8 cellular contexts compared by ENCODE assay signal in the genomic region with DNA sequence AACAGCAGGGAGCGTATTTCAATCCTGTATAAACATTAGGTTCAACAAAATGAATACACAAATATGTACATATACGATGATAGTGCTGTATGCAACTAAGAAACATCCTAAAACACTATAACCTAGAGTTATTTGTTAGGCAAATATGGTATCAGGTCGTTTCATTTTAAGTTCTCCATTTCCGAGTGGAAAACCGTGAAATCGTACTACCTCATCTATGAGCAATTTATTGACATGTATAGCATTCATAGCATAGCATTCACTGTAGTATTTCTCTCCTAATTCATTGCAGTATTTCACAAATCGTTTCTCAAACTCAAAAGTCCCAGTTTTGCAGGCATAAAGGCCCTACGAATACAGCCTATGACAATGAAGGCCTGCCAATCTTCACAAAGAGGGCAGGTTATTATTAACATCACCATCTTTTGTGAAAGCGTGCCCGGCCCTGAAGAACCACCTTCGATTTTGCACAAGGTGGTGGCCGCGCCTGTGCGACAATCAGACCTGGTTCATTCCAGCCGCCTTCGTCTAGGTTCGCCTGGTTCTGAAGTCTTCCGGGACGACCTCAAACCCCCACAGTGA. TPM values are rescaled to one million over a fixed set of nuclear protein-coding genes. Genes with fewer than 3 reads are reported as not detected.
DNase-seq lines count a peak whose midpoint lies in the region; ATAC-seq, FAIRE-seq and TF ChIP-seq lines count a peak whose summit lies in the region.

No MANE protein-coding gene starts in this region.

- FAIRE-seq in endothelial cell of umbilical vein (lab: Jason Lieb, UNC): no peak

- peaks cover 38% of the 10 kb centered on the region for H3K79me2 ChIP-seq in endothelial cell of umbilical vein (ENCODE audit: control insufficient read depth, insufficient read depth, low read length)
- H3K79me2 ChIP-seq in neural progenitor cell (ENCODE audit: low read depth): peaks cover 56% of the 10 kb centered on the region

- intact Hi-C loops in endothelial cell of umbilical vein (cut with micrococcal nuclease): loop anchor here (2.0 kb wide), 1 partner anchor 41 kb away; no protein-coding TSS in a partner anchor

- H3K9ac ChIP-seq in endothelial cell of umbilical vein (replicated peaks; ENCODE audit: extremely low read depth, insufficient read depth, low read length) (peak overlapping the region; percentile 76), neural progenitor cell (peak overlapping the region; percentile 67)

- no peaks in the 10 kb centered on the region for H3K9me3 Mint-ChIP-seq in activated T-cell treated with anti-CD3 and anti-CD28 coated beads, Interleukin-2, amount 50 U/mL, for 24 hours
- H3K9me3 Mint-ChIP-seq in neural progenitor cell: no peaks in the 10 kb centered on the region

- H3K4me1 ChIP-seq in endothelial cell of umbilical vein (ENCODE audit: control insufficient read depth, extremely low read depth, insufficient read depth, low read length): peaks cover 22% of the 10 kb centered on the region
- H3K4me1 ChIP-seq in neural progenitor cell: peaks cover 20% of the 10 kb centered on the region

- H3K36me3 ChIP-seq in endothelial cell of umbilical vein (ENCODE audit: control insufficient read depth in 2 of 2, extremely low read depth in 1 of 2, insufficient read depth in 2 of 2, low read length in 2 of 2) (peaks cover 2 to 3% of the 10 kb centered on the region in 2 experiments), neural progenitor cell (peaks cover 2% of the 10 kb centered on the region)

- H3K27me3 Mint-ChIP-seq in activated T-cell treated with anti-CD3 and anti-CD28 coated beads, Interleukin-2, amount 50 U/mL, for 24 hours: no peaks in the 10 kb centered on the region
- no peaks in the 10 kb centered on the region for H3K27me3 Mint-ChIP-seq in neural progenitor cell (ENCODE audit: insufficient read depth, low read depth)

- peaks cover 54% of the 10 kb centered on the region for H3K36me3 Mint-ChIP-seq in activated T-cell treated with anti-CD3 and anti-CD28 coated beads, Interleukin-2, amount 50 U/mL, for 24 hours (ENCODE audit: low read depth)
- H3K36me3 Mint-ChIP-seq in neural progenitor cell: peaks cover 16% of the 10 kb centered on the region

- H3K27ac ChIP-seq in endothelial cell of umbilical vein (ENCODE audit: insufficient read depth, low read depth, low read length) (peak overlapping the region; percentile 68), neural progenitor cell (peak overlapping the region; percentile 74)

- H4K20me1 ChIP-seq in endothelial cell of umbilical vein (replicated peaks; ENCODE audit: control insufficient read depth, extremely low read depth, insufficient read depth, low read length) (no peaks in the 10 kb centered on the region), neural progenitor cell (ENCODE audit: low read depth) (peaks cover 17% of the 10 kb centered on the region)

- H2AFZ ChIP-seq in endothelial cell of umbilical vein (ENCODE audit: low read depth, low read length) (peak overlapping the region; percentile 92), neural progenitor cell (replicated peaks) (peak overlapping the region; percentile 93)

- H3K4me2 ChIP-seq in endothelial cell of umbilical vein (ENCODE audit: insufficient read depth, low read length) (peak overlapping the region; percentile 93), neural progenitor cell (peak overlapping the region; percentile 91)

- H3K9me1 ChIP-seq in endothelial cell of umbilical vein (replicated peaks; ENCODE audit: control insufficient read depth, extremely low read depth, insufficient read depth, low read length): no peaks in the 10 kb centered on the region

- H3K4me3 Mint-ChIP-seq in activated T-cell treated with anti-CD3 and anti-CD28 coated beads, Interleukin-2, amount 50 U/mL, for 24 hours: peak overlapping the region; percentile 97
- H3K4me3 Mint-ChIP-seq in neural progenitor cell: peak overlapping the region; percentile 98

- peak; percentile 29 for ATAC-seq in HG02884 (IDR thresholded peaks at IDR 0.05; ENCODE audit: unreplicated experiment)

- H3K27ac Mint-ChIP-seq in activated T-cell treated with anti-CD3 and anti-CD28 coated beads, Interleukin-2, amount 50 U/mL, for 24 hours: peak overlapping the region; percentile 99
- peak overlapping the region; percentile 89 for H3K27ac Mint-ChIP-seq in neural progenitor cell

- H3K9me3 ChIP-seq in endothelial cell of umbilical vein (replicated peaks; ENCODE audit: control insufficient read depth, insufficient read depth, low read length): no peaks in the 10 kb centered on the region
- H3K9me3 ChIP-seq in neural progenitor cell (ENCODE audit: low read depth): no peaks in the 10 kb centered on the region

- no peak for DNase-seq in activated T-cell treated with anti-CD3 and anti-CD28 coated beads, Interleukin-2, amount 50 U/mL, for 24 hours
- DNase-seq in activated T-cell treated with anti-CD3 and anti-CD28 coated beads, Interleukin-2, amount 50 U/mL, for 1 hour: no peak
- DNase-seq in RPMI8226 (peak; percentile 30), endothelial cell of umbilical vein (ENCODE audit: low read depth, low spot score) (no peak), neural progenitor cell (ENCODE audit: low spot score) (no peak), midbrain (lab: John Stamatoyannopoulos, UW) (no peak), LoVo (ENCODE audit: low spot score) (no peak)

- TF ChIP-seq POLR2A in endothelial cell of umbilical vein (IDR thresholded peaks at IDR 0.05; ENCODE audit: low read depth, low read length): no peak

- H3K4me3 ChIP-seq in endothelial cell of umbilical vein (replicated peaks in 1 of 3; ENCODE audit: insufficient read depth in 1 of 3, low read depth in 1 of 3, low read length in 3 of 3) (peak overlapping the region; percentile 61 to 88 (median 78)), neural progenitor cell (peak overlapping the region; percentile 73)

- POLR2A ChIA-PET in endothelial cell of umbilical vein (lab: Charles Lee): no interaction called here

- H3K4me1 Mint-ChIP-seq in activated T-cell treated with anti-CD3 and anti-CD28 coated beads, Interleukin-2, amount 50 U/mL, for 24 hours (ENCODE audit: low read depth): peaks cover 38% of the 10 kb centered on the region
- peaks cover 20% of the 10 kb centered on the region for H3K4me1 Mint-ChIP-seq in neural progenitor cell

- no peak for TF ChIP-seq CTCF in endothelial cell of umbilical vein (IDR thresholded peaks at IDR 0.05; ENCODE audit: extremely low read depth in 1 of 2, insufficient read depth in 1 of 2, low read depth in 1 of 2, low read length in 2 of 2)
- TF ChIP-seq CTCF in neural progenitor cell (IDR thresholded peaks at IDR 0.05): no peak

- dilution Hi-C loops in endothelial cell of umbilical vein (cut with MboI; ENCODE audit: extremely low pct_ligation_motif_present, low sequenced_read_pairs): no loop called here

- CTCF ChIA-PET in endothelial cell of umbilical vein (lab: Charles Lee): interaction anchor here (1.2 to 1.6 kb wide), 3 partner anchors 11 to 572 kb away, joined by 3 to 6 read pairs (median 5); no protein-coding TSS in a partner anchor

- TSS peak; percentile 63 for BruUV-seq in endothelial cell of umbilical vein (replicated peaks; lab: Mats Ljungman, UMichigan)

- H3K27me3 ChIP-seq in endothelial cell of umbilical vein (ENCODE audit: control insufficient read depth in 2 of 2, insufficient read depth in 2 of 2, low read length in 2 of 2) (no peaks in the 10 kb centered on the region), neural progenitor cell (no peaks in the 10 kb centered on the region)

- peaks cover 16% of the 10 kb centered on the region for H3F3A ChIP-seq in neural progenitor cell (ENCODE audit: low read depth)

TF ChIP-seq in endothelial cell of umbilical vein, 7 proteins besides CTCF, POLR2A, EP300 and RAD21 (continues in another document):
- TF ChIP-seq JUN (IDR thresholded peaks at IDR 0.05; ENCODE audit: borderline replicate concordance, insufficient read depth, insufficient read length, low read depth) (no peak), GATA2 (IDR thresholded peaks at IDR 0.05; ENCODE audit: insufficient read depth, insufficient read length, low read depth, low read length) (no peak)
- TF ChIP-seq, protein P1, sequence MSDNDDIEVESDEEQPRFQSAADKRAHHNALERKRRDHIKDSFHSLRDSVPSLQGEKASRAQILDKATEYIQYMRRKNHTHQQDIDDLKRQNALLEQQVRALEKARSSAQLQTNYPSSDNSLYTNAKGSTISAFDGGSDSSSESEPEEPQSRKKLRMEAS (IDR thresholded peaks at IDR 0.05; ENCODE audit: insufficient read depth, insufficient read length): no peak

RNA-seq across cellular contexts. Expression of a gene that starts 0.6 kb away (rescaled TPM):
- total RNA-seq in endothelial cell of umbilical vein (23.6 and 25.8 TPM in 2 replicates), neural progenitor cell (ENCODE audit: low replicate concordance) (47.8 and 63.2 TPM in 2 replicates)
- polyA plus RNA-seq in endothelial cell of umbilical vein: 4.6 and 5.2 TPM in 2 replicates
- 8.2 and 8.3 TPM in 2 replicates for polyA plus RNA-seq in endothelial cell of umbilical vein (2011; cell fraction: cytosol; rRNA removed)
- polyA plus RNA-seq in endothelial cell of umbilical vein (2011; cell fraction: nucleus; rRNA removed): 13.7 and 19.0 TPM in 2 replicates
- polyA plus RNA-seq in endothelial cell of umbilical vein (2012): 23.8 and 24.2 TPM in 2 replicates
- polyA minus RNA-seq in endothelial cell of umbilical vein: 9.9 and 11.8 TPM in 2 replicates
- 45.0 TPM for polyA minus RNA-seq in endothelial cell of umbilical vein (2011; cell fraction: cytosol; rRNA and poly(A)+ RNA removed)
- 17.0 and 21.3 TPM in 2 replicates for polyA minus RNA-seq in endothelial cell of umbilical vein (2011; cell fraction: nucleus; rRNA and poly(A)+ RNA removed)

RNA-seq across cellular contexts. Expression of a gene that starts 46.0 kb away (rescaled TPM):
- total RNA-seq in endothelial cell of umbilical vein (0.21 and 0.31 TPM in 2 replicates), neural progenitor cell (ENCODE audit: low replicate concordance) (0.96 and 1.5 TPM in 2 replicates)
- polyA plus RNA-seq in endothelial cell of umbilical vein: 0.14 and 0.18 TPM in 2 replicates
- 0.17 and 0.20 TPM in 2 replicates for polyA plus RNA-seq in endothelial cell of umbilical vein (2011; cell fraction: cytosol; rRNA removed)
- polyA plus RNA-seq in endothelial cell of umbilical vein (2011; cell fraction: nucleus; rRNA removed): 0.13 and 0.22 TPM in 2 replicates
- polyA plus RNA-seq in endothelial cell of umbilical vein (2012): 0.16 and 0.21 TPM in 2 replicates
- polyA minus RNA-seq in endothelial cell of umbilical vein: 0.32 and 0.38 TPM in 2 replicates
- polyA minus RNA-seq in endothelial cell of umbilical vein (2011; cell fraction: cytosol; rRNA and poly(A)+ RNA removed): 2.3 TPM
- polyA minus RNA-seq in endothelial cell of umbilical vein (2011; cell fraction: nucleus; rRNA and poly(A)+ RNA removed): 0.34 and 0.53 TPM in 2 replicates

RNA-seq across cellular contexts. Expression of a gene that starts 46.0 kb away (rescaled TPM):
- total RNA-seq in endothelial cell of umbilical vein: 75.3 and 76.9 TPM in 2 replicates
- 6.7 and 8.0 TPM in 2 replicates for polyA plus RNA-seq in endothelial cell of umbilical vein
- polyA plus RNA-seq in endothelial cell of umbilical vein (2011; cell fraction: cytosol; rRNA removed): 19.3 and 21.5 TPM in 2 replicates
- polyA plus RNA-seq in endothelial cell of umbilical vein (2011; cell fraction: nucleus; rRNA removed): 30.8 and 38.3 TPM in 2 replicates
- polyA plus RNA-seq in endothelial cell of umbilical vein (2012): 54.9 and 57.4 TPM in 2 replicates
- polyA minus RNA-seq in endothelial cell of umbilical vein: 50.5 and 53.5 TPM in 2 replicates
- 181 TPM for polyA minus RNA-seq in endothelial cell of umbilical vein (2011; cell fraction: cytosol; rRNA and poly(A)+ RNA removed)
- polyA minus RNA-seq in endothelial cell of umbilical vein (2011; cell fraction: nucleus; rRNA and poly(A)+ RNA removed): 132 and 167 TPM in 2 replicates
- total RNA-seq in neural progenitor cell (ENCODE audit: low replicate concordance): 50.5 and 64.9 TPM in 2 replicates
